10 cellular contexts compared by ENCODE assay signal in the genomic region with DNA sequence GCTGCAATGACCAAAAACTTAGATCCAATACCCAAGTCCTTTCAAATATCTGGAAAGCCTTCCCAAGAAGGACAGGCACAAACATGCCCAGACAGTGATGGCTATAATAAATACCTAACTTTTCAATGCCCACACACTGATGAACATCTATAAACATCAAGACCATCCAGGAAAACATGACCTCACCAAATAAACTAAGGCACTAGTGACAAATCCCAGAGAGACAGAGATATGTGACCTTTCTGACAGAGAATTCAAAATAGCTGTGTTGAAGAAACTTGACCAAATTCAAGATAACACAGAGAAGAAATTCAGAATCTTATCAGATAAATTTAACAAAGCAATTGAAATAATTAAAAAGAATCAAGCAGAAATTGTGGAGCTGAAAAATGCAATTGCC. TPM values are rescaled to one million over a fixed set of nuclear protein-coding genes. Genes with fewer than 3 reads are reported as not detected.
"Had no signal": no experiment of that assay in that cellular context is flagged by ENCODE, and none has a peak within 500 bp of the region (broad histone marks: within the 10 kb centered on the region; RNA-seq: fewer than 3 reads in every experiment).

No MANE protein-coding gene starts in this region.

- H3K36me3 ChIP-seq: HAP-1 had no signal

- H3K27ac ChIP-seq: GM23248, HL-60 had no signal

- H3K9ac ChIP-seq: GM23248 had no signal

- H3K4me3 Mint-ChIP-seq: HFFc6 had no signal

- H3K27ac Mint-ChIP-seq: HFFc6 had no signal

- H3K4me1 ChIP-seq: HAP-1 had no signal

- H2AFZ ChIP-seq: GM23248 had no signal

- ATAC-seq: HCT116, K562 had no signal

- H3K4me3 ChIP-seq: GM23248, HAP-1, K562 had no signal

- H3K9me3 ChIP-seq: HAP-1 had no signal

- DNase-seq: GM23248, GOT3, H7, HFFc6, IMR-90 had no signal

- FAIRE-seq: K562 had no signal

RNA-seq across cellular contexts. Expression of gene INSM2, which starts 38.7 kb away (rescaled TPM):
- total RNA-seq: GM23248, H4, H7, HFFc6, IMR-90, K562 had no signal
- polyA plus RNA-seq: GM23248, IMR-90, K562 had no signal
